ENCODE assay signal across 24 cellular contexts in the genomic region with DNA sequence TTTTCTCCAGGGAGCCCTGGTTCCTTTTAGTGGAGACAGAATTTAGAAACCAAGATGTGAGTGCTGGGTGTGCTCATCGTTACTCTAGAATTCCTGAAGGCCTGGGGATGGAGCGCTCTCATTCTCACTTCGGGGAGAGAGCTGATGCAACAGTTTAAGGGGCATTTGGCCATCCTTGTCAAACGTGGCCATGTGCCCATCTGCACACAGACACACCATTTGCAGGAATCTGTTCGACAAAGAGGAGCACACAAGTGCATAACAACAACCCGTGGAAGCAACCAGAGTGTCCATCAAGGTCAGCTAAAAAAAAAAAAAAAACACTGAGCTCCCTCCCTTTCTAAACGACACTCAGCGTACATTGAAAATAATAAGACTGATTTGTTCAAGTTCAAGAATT. TPM values are rescaled to one million over a fixed set of nuclear protein-coding genes. Genes with fewer than 3 reads are reported as not detected.
"Had no signal": no experiment of that assay in that cellular context is flagged by ENCODE, and none has a peak within 500 bp of the region (broad histone marks: within the 10 kb centered on the region; RNA-seq: fewer than 3 reads in every experiment).

No MANE protein-coding gene starts in this region.

- H3K9me3 ChIP-seq: esophagus squamous epithelium, gastroesophageal sphincter, mucosa of descending colon, pancreas, tibial artery, upper lobe of right lung had no signal

- H3K36me3 Mint-ChIP-seq: immature natural killer cell; naive thymus-derived CD8-positive, alpha-beta T cell; neural progenitor cell; stimulated activated effector memory CD8-positive, alpha-beta T cell treated with anti-CD3 and anti-CD28 coated beads, Interleukin-12 subunit alpha, Interleukin-12 subunit beta, amount 100 ng/mL, for 72 hours had no signal

- ATAC-seq: effector memory CD8-positive, alpha-beta T cell; gastroesophageal sphincter; left cardiac atrium; mucosa of descending colon; naive thymus-derived CD8-positive, alpha-beta T cell; pancreas; right cardiac atrium; stimulated activated effector memory CD8-positive, alpha-beta T cell treated with anti-CD3 and anti-CD28 coated beads, Interleukin-12 subunit alpha, Interleukin-12 subunit beta, amount 100 ng/mL, for 72 hours; upper lobe of right lung had no signal

- H3K4me1 ChIP-seq: esophagus squamous epithelium, gastroesophageal sphincter, neural progenitor cell, pancreas, tibial artery, upper lobe of right lung had no signal

- H3K4me3 Mint-ChIP-seq: effector memory CD8-positive, alpha-beta T cell; immature natural killer cell; neural progenitor cell; stimulated activated effector memory CD8-positive, alpha-beta T cell treated with anti-CD3 and anti-CD28 coated beads, Interleukin-12 subunit alpha, Interleukin-12 subunit beta, amount 100 ng/mL, for 72 hours; stimulated activated naive CD8-positive, alpha-beta T cell treated with anti-CD3 and anti-CD28 coated beads, Interleukin-15, Interleukin-2, amounts not matched to agents 100 ng/mL and 50 ng/mL, for 24 hours had no signal

- H3K27me3 ChIP-seq: neural progenitor cell, pancreas had no signal

- H3K4me2 ChIP-seq: neural progenitor cell, smooth muscle cell had no signal

- H3K27ac Mint-ChIP-seq: effector memory CD8-positive, alpha-beta T cell; immature natural killer cell; neural progenitor cell; progenitor cell of endocrine pancreas; stimulated activated effector memory CD8-positive, alpha-beta T cell treated with anti-CD3 and anti-CD28 coated beads, Interleukin-12 subunit alpha, Interleukin-12 subunit beta, amount 100 ng/mL, for 72 hours; stimulated activated naive CD8-positive, alpha-beta T cell treated with anti-CD3 and anti-CD28 coated beads, Interleukin-15, Interleukin-2, amounts not matched to agents 100 ng/mL and 50 ng/mL, for 24 hours had no signal

- H3K4me3 ChIP-seq: esophagus squamous epithelium, gastroesophageal sphincter, mucosa of descending colon, neural progenitor cell, pancreas, smooth muscle cell, tibial artery, upper lobe of right lung had no signal

- H3K27ac ChIP-seq: esophagus squamous epithelium, gastroesophageal sphincter, neural progenitor cell, pancreas, tibial artery, upper lobe of right lung had no signal

- H3K4me1 Mint-ChIP-seq: immature natural killer cell; naive thymus-derived CD8-positive, alpha-beta T cell had no signal

- H3K9ac ChIP-seq: neural progenitor cell had no signal

- FAIRE-seq: kidney, pancreas had no signal

- H3K36me3 ChIP-seq: esophagus squamous epithelium, gastroesophageal sphincter, neural progenitor cell, pancreas, tibial artery, upper lobe of right lung had no signal

- H2AFZ ChIP-seq: neural progenitor cell had no signal

- DNase-seq: central memory CD4-positive, alpha-beta T cell; cortex of kidney; effector memory CD8-positive, alpha-beta T cell; esophagus squamous epithelium; foreskin fibroblast; immature natural killer cell; kidney; left cardiac atrium; mammary epithelial cell; mucosa of descending colon; nucleus accumbens; right cardiac atrium; stimulated activated CD4-positive, alpha-beta T cell treated with anti-CD3 and anti-CD28 coated beads, Interleukin-4, amount 100 ng/mL, for 1 hour; stimulated activated CD8-positive, alpha-beta memory T cell treated with anti-CD3 and anti-CD28 coated beads, Interleukin-4, amount 100 ng/mL, for 48 hours had no signal

- H3K9me3 Mint-ChIP-seq: effector memory CD8-positive, alpha-beta T cell; immature natural killer cell; naive thymus-derived CD8-positive, alpha-beta T cell; neural progenitor cell; stimulated activated effector memory CD8-positive, alpha-beta T cell treated with anti-CD3 and anti-CD28 coated beads, Interleukin-12 subunit alpha, Interleukin-12 subunit beta, amount 100 ng/mL, for 72 hours; stimulated activated naive CD8-positive, alpha-beta T cell treated with anti-CD3 and anti-CD28 coated beads, Interleukin-15, Interleukin-2, amounts not matched to agents 100 ng/mL and 50 ng/mL, for 24 hours had no signal

RNA-seq across cellular contexts. Expression of gene RET, which starts 23.0 kb away (rescaled TPM):
- total RNA-seq: naive thymus-derived CD8-positive, alpha-beta T cell had no signal
- polyA plus RNA-seq: naive thymus-derived CD8-positive, alpha-beta T cell had no signal
